ENCODE assay signal across 8 cellular contexts in the genomic region with DNA sequence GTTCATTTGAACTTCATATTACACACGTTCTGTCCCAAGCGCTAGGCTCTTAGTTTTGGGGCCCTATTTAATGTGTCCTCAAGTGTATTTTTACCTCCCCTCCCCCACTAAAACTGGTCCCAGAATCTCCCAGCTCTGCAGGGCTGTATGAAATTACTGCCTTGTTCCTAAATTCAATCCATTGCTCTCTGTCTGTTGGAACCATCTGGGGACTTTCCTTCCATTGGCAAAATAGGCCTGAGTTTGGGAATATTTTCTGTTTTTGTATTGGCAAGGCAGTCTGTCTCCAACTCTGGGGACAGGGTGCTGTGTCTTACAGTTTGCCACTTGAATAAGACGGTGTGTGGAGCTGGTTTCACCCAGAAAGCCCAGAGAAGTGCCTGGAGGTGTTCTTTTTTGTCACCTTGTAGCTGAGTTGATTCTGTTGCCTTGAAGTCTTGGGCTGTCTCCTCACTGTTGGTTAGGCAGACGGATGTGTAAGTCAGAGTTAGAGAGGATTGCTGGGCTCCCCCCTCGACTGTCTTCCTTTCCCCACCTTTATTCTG. TPM values are rescaled to one million over a fixed set of nuclear protein-coding genes. Genes with fewer than 3 reads are reported as not detected.
DNase-seq lines count a peak whose midpoint lies in the region; ATAC-seq and TF ChIP-seq lines count a peak whose summit lies in the region.

No MANE protein-coding gene starts in this region.

- no peaks in the 10 kb centered on the region for H3K9me3 Mint-ChIP-seq in activated naive CD8-positive, alpha-beta T cell treated with anti-CD3 and anti-CD28 coated beads, Interleukin-2, amount 10 ng/mL, durations not matched to agents 7 days and 5 days

- no peak for TF ChIP-seq POLR2A in thyroid gland (IDR thresholded peaks at IDR 0.05)

- no peaks in the 10 kb centered on the region for H3K27me3 Mint-ChIP-seq in activated naive CD8-positive, alpha-beta T cell treated with anti-CD3 and anti-CD28 coated beads, Interleukin-2, amount 10 ng/mL, durations not matched to agents 7 days and 5 days

- TF ChIP-seq CTCF in thyroid gland (IDR thresholded peaks at IDR 0.05), result no peak

- no peaks in the 10 kb centered on the region for H3K9me3 ChIP-seq in thyroid gland

- 23 to 34% methylated on average over 5 of the region's 5 CpGs for WGBS in thyroid gland, 2 donors

- no peak for ATAC-seq in activated naive CD8-positive, alpha-beta T cell treated with anti-CD3 and anti-CD28 coated beads, Interleukin-2, amount 10 ng/mL, durations not matched to agents 7 days and 5 days (ENCODE audit: low read depth)

- H3K36me3 Mint-ChIP-seq in activated naive CD8-positive, alpha-beta T cell treated with anti-CD3 and anti-CD28 coated beads, Interleukin-2, amount 10 ng/mL, durations not matched to agents 7 days and 5 days, result peaks cover 22% of the 10 kb centered on the region

- peak; percentile 27 for DNase-seq in activated gamma-delta T cell treated with Interleukin-2 at 50 U/mL for 16 hours
- DNase-seq in activated gamma-delta T cell (lab: John Stamatoyannopoulos, UW), result no peak
- DNase-seq in activated naive CD8-positive, alpha-beta T cell treated with anti-CD3 and anti-CD28 coated beads, Interleukin-2, amount 10 ng/mL, durations not matched to agents 7 days and 5 days, result no peak
- peak; percentile 10 for DNase-seq in kidney tubule cell (ENCODE audit: low spot score)
- DNase-seq in thyroid gland, result peak in 1 of 2 donors; percentile 20
- no peak for DNase-seq in NCI-H69 (lab: John Stamatoyannopoulos, UW)
- DNase-seq in NCI-H748 (lab: John Stamatoyannopoulos, UW; ENCODE audit: unreplicated experiment), result no peak
- DNase-seq in cerebellar nuclear complex (lab: John Stamatoyannopoulos, UW), result no peak

- intact Hi-C loops in thyroid gland (cut with DNase I), result loop anchor here (10.0 kb wide), 1 partner anchor 143 kb away; no protein-coding TSS in a partner anchor

- peak overlapping the region; percentile 72 to 94 (median 78) for H3K27ac ChIP-seq in thyroid gland

- H3K27ac Mint-ChIP-seq in activated naive CD8-positive, alpha-beta T cell treated with anti-CD3 and anti-CD28 coated beads, Interleukin-2, amount 10 ng/mL, durations not matched to agents 7 days and 5 days, result peak overlapping the region; percentile 87

- no peaks in the 10 kb centered on the region for H3K27me3 ChIP-seq in thyroid gland

- peaks cover 51% of the 10 kb centered on the region for H3K4me1 Mint-ChIP-seq in activated naive CD8-positive, alpha-beta T cell treated with anti-CD3 and anti-CD28 coated beads, Interleukin-2, amount 10 ng/mL, durations not matched to agents 7 days and 5 days

- POLR2A ChIA-PET in activated naive CD8-positive, alpha-beta T cell treated with anti-CD3 and anti-CD28 coated beads, Interleukin-2, amount 10 ng/mL, durations not matched to agents 7 days and 5 days (lab: Charles Lee), result interaction anchor here (1.2 to 6.9 kb wide), 11 partner anchors 10 to 111 kb away, joined by 3 to 62 read pairs (median 10); a partner anchor contains a TSS

- peak overlapping the region; percentile 88 for H3K4me3 Mint-ChIP-seq in activated naive CD8-positive, alpha-beta T cell treated with anti-CD3 and anti-CD28 coated beads, Interleukin-2, amount 10 ng/mL, durations not matched to agents 7 days and 5 days

- peaks cover 27 to 31% of the 10 kb centered on the region in 2 donors for H3K4me1 ChIP-seq in thyroid gland

- H3K36me3 ChIP-seq in thyroid gland, result peaks cover 24% of the 10 kb centered on the region in 2 donors

- H3K4me3 ChIP-seq in thyroid gland (replicated peaks in 1 of 3), result peak overlapping the region; percentile 35 to 99 (median 56)

RNA-seq across cellular contexts. Expression of a gene that starts 1.3 kb away (rescaled TPM):
- 100 to 1,000 TPM; 138 to 162 TPM for total RNA-seq in activated naive CD8-positive, alpha-beta T cell treated with anti-CD3 and anti-CD28 coated beads, Interleukin-2, amount 10 ng/mL, durations not matched to agents 7 days and 5 days
- 10 to 100 TPM; 39.6 to 67.7 (median 59.7) TPM for total RNA-seq in thyroid gland

RNA-seq across cellular contexts. Expression of a gene that starts 19.2 kb away (rescaled TPM):
- 100 to 1,000 TPM; 231 to 246 TPM for total RNA-seq in activated naive CD8-positive, alpha-beta T cell treated with anti-CD3 and anti-CD28 coated beads, Interleukin-2, amount 10 ng/mL, durations not matched to agents 7 days and 5 days
- 100 to 1,000 TPM; 149 to 231 (median 158) TPM for total RNA-seq in thyroid gland

RNA-seq across cellular contexts. Expression of a gene that starts 22.4 kb away (rescaled TPM):
- total RNA-seq in activated naive CD8-positive, alpha-beta T cell treated with anti-CD3 and anti-CD28 coated beads, Interleukin-2, amount 10 ng/mL, durations not matched to agents 7 days and 5 days, result under 1 TPM; 0.14 to 0.44 TPM
- total RNA-seq in thyroid gland, result 100 to 1,000 TPM in 2 of 4 donors, 10 to 100 TPM in 2; 49.2 to 154 (median 118) TPM

RNA-seq across cellular contexts. Expression of a gene that starts 45.1 kb away (rescaled TPM):
- total RNA-seq in activated naive CD8-positive, alpha-beta T cell treated with anti-CD3 and anti-CD28 coated beads, Interleukin-2, amount 10 ng/mL, durations not matched to agents 7 days and 5 days, result not detected
- not detected for total RNA-seq in thyroid gland

RNA-seq across cellular contexts. Expression of a gene that starts 59.6 kb away (rescaled TPM):
- not detected for total RNA-seq in activated naive CD8-positive, alpha-beta T cell treated with anti-CD3 and anti-CD28 coated beads, Interleukin-2, amount 10 ng/mL, durations not matched to agents 7 days and 5 days
- 10 to 100 TPM in 3 of 4 donors, 1 to 10 TPM in 1; 7.1 to 53.1 (median 30.6) TPM for total RNA-seq in thyroid gland

Comparison
In these comparisons a context has a peak if more than half of its experiments do, and no peak if none do; other contexts are left out.
1. DNase-seq: peak in activated gamma-delta T cell treated with Interleukin-2 at 50 U/mL for 16 hours (single experiment) and kidney tubule cell (single experiment); none in activated gamma-delta T cell (single experiment), activated naive CD8-positive, alpha-beta T cell treated with anti-CD3 and anti-CD28 coated beads, Interleukin-2, amount 10 ng/mL, durations not matched to agents 7 days and 5 days (single experiment), NCI-H69 (single experiment), NCI-H748 (single experiment) and cerebellar nuclear complex (0 of 2).
2. RNA of a gene that starts 22.4 kb away (total RNA-seq): 49.2 to 154 TPM in thyroid gland; 0.14 to 0.44 TPM in activated naive CD8-positive, alpha-beta T cell treated with anti-CD3 and anti-CD28 coated beads, Interleukin-2, amount 10 ng/mL, durations not matched to agents 7 days and 5 days; every median in the first group is over 10 times any median in the second.